ENCODE assay signal across 24 cellular contexts in genomic region chr15:73900129-73900712, GRCh38. TPM values are rescaled to one million over a fixed set of nuclear protein-coding genes. Genes with fewer than 3 reads are reported as not detected.
DNase-seq lines count a peak whose midpoint lies in the region; ATAC-seq and TF ChIP-seq lines count a peak whose summit lies in the region.
"Had no signal": no experiment of that assay in that cellular context is flagged by ENCODE, and none has a peak within 500 bp of the region (broad histone marks: within the 10 kb centered on the region; RNA-seq: fewer than 3 reads in every experiment).

No MANE protein-coding gene starts in this region.

- no peaks in the 10 kb centered on the region for H3K9me3 Mint-ChIP-seq in immature natural killer cell
- H3K9me3 Mint-ChIP-seq: activated B cell treated with CpG ODN at 0.5 μM for 24 hours; activated T-cell treated with anti-CD3 and anti-CD28 coated beads, Interleukin-2, amount 50 U/mL, for 72 hours; GM23338; naive B cell had no signal

- no peaks in the 10 kb centered on the region for H3K4me1 ChIP-seq in HEK293 (ENCODE audit: control insufficient read depth, insufficient read depth, low read length)
- no peaks in the 10 kb centered on the region for H3K4me1 ChIP-seq in foreskin keratinocyte
- H3K4me1 ChIP-seq: adrenal gland, parathyroid adenoma had no signal

- peak; percentile 80 for DNase-seq in AG10803 (ENCODE audit: low read depth)
- DNase-seq in SW480 (ENCODE audit: low spot score): peak; percentile 39
- no peak for DNase-seq in foreskin keratinocyte
- DNase-seq in immature natural killer cell: no peak
- DNase-seq in Kasumi-1 (lab: John Stamatoyannopoulos, UW): no peak
- DNase-seq: activated B cell treated with CpG ODN at 0.5 μM for 24 hours; activated CD8-positive, alpha-beta T cell treated with anti-CD3 and anti-CD28 coated beads, Interleukin-2, amount 10 ng/mL, durations not matched to agents 7 days and 5 days; activated T-cell treated with anti-CD3 and anti-CD28 coated beads, Interleukin-2, amount 50 U/mL, for 72 hours; glutamatergic neuron; naive B cell; NCI-H1092; NCI-H2107; NCI-H748 treated with DMSO at 0.1 percent for 48 hours; stimulated activated CD4-positive, alpha-beta T cell treated with anti-CD3 and anti-CD28 coated beads, Interleukin-2, amount 100 ng/mL, for 48 hours had no signal

- H3K9me3 ChIP-seq in HEK293 (ENCODE audit: control insufficient read depth, insufficient read depth, low read depth, low read length): no peaks in the 10 kb centered on the region
- H3K9me3 ChIP-seq: adrenal gland had no signal

- ATAC-seq in foreskin keratinocyte: peak; percentile 39
- ATAC-seq in GM21423 (IDR thresholded peaks at IDR 0.05; ENCODE audit: unreplicated experiment): no peak
- no peak for ATAC-seq in HG03039 (IDR thresholded peaks at IDR 0.05; ENCODE audit: unreplicated experiment)
- ATAC-seq: activated CD8-positive, alpha-beta T cell treated with anti-CD3 and anti-CD28 coated beads, Interleukin-2, amount 10 ng/mL, durations not matched to agents 7 days and 5 days; activated T-cell treated with anti-CD3 and anti-CD28 coated beads, Interleukin-2, amount 50 U/mL, for 72 hours; GM23338 had no signal

- CTCF ChIA-PET in HEK293 (lab: Yijun Ruan, JAX): interaction anchor here (0.7 to 4.8 kb wide), 5 partner anchors 10 to 625 kb away, joined by 3 to 88 read pairs (median 4); no protein-coding TSS in a partner anchor

- H3K27me3 ChIP-seq in foreskin keratinocyte: peaks cover 27% of the 10 kb centered on the region
- H3K27me3 ChIP-seq: adrenal gland had no signal

- no peak for TF ChIP-seq CTCF in AG10803 (conservative IDR thresholded peaks at IDR 0.05; ENCODE audit: low read length)
- TF ChIP-seq CTCF in HEK293 (tag by site-specific recombination; IDR thresholded peaks at IDR 0.05): no peak
- TF ChIP-seq CTCF in foreskin keratinocyte (conservative IDR thresholded peaks at IDR 0.05): no peak

- no peaks in the 10 kb centered on the region for H3K36me3 ChIP-seq in HEK293 (ENCODE audit: control insufficient read depth in 2 of 2, insufficient read depth in 1 of 2, low read length in 2 of 2)
- H3K36me3 ChIP-seq: adrenal gland had no signal

- H3K4me3 ChIP-seq in AG10803 (ENCODE audit: low read length) (no peak overlapping the region), HEK293 (ENCODE audit: low read depth, low read length) (no peak overlapping the region)
- H3K4me3 ChIP-seq: adrenal gland, GM23338 had no signal

- POLR2A ChIA-PET in HEK293 (lab: Yijun Ruan, JAX): no interaction called here

- H3K27ac ChIP-seq in HEK293 (ENCODE audit: extremely low read depth, low read depth, low read length): no peak overlapping the region
- no peak overlapping the region for H3K27ac ChIP-seq in foreskin keratinocyte
- H3K27ac ChIP-seq: adrenal gland, parathyroid adenoma had no signal

- H3K27me3 Mint-ChIP-seq in immature natural killer cell (ENCODE audit: low read depth in 3 of 3): peaks cover 0 to 2% (median under 1%) of the 10 kb centered on the region in 3 donors

- no peak overlapping the region for H3K4me3 Mint-ChIP-seq in immature natural killer cell
- H3K4me3 Mint-ChIP-seq: activated B cell treated with CpG ODN at 0.5 μM for 24 hours; activated CD8-positive, alpha-beta T cell treated with anti-CD3 and anti-CD28 coated beads, Interleukin-2, amount 10 ng/mL, durations not matched to agents 7 days and 5 days; activated T-cell treated with anti-CD3 and anti-CD28 coated beads, Interleukin-2, amount 50 U/mL, for 72 hours; GM23338; naive B cell had no signal

- H3K4me1 Mint-ChIP-seq in immature natural killer cell: no peaks in the 10 kb centered on the region
- H3K4me1 Mint-ChIP-seq: activated B cell treated with CpG ODN at 0.5 μM for 24 hours, naive B cell had no signal

- H3K36me3 Mint-ChIP-seq in immature natural killer cell: peaks cover 0 to 3% (median 0%) of the 10 kb centered on the region in 3 donors
- H3K36me3 Mint-ChIP-seq: naive B cell had no signal

- H3K27ac Mint-ChIP-seq in immature natural killer cell: no peak overlapping the region
- H3K27ac Mint-ChIP-seq: activated B cell treated with CpG ODN at 0.5 μM for 24 hours; activated CD8-positive, alpha-beta T cell treated with anti-CD3 and anti-CD28 coated beads, Interleukin-2, amount 10 ng/mL, durations not matched to agents 7 days and 5 days; activated T-cell treated with anti-CD3 and anti-CD28 coated beads, Interleukin-2, amount 50 U/mL, for 72 hours; GM23338; naive B cell had no signal

TF ChIP-seq in HEK293, 187 proteins besides CTCF, POLR2A, EP300 and RAD21:
- no peak for TF ChIP-seq ZNF133 (tag by site-specific recombination; IDR thresholded peaks at IDR 0.05)
- TF ChIP-seq ZIC2 (tag by site-specific recombination; IDR thresholded peaks at IDR 0.05): peak; percentile 75
TF ChIP-seq in HEK293: peak in this region for 1.

RNA-seq across cellular contexts. Expression of gene LOXL1, which starts 26.0 kb away (rescaled TPM):
- total RNA-seq in foreskin keratinocyte: 8.1 and 13.3 TPM in 2 replicates
- polyA plus RNA-seq in foreskin keratinocyte: 9.7 and 14.9 TPM in 2 replicates
- polyA plus RNA-seq in immature natural killer cell: 1 to 10 TPM in 1 of 3 donors, under 1 TPM in 1, not detected in 1; 0.98 to 1.1 TPM

RNA-seq across cellular contexts. Expression of gene TBC1D21, which starts 26.9 kb away (rescaled TPM):
- total RNA-seq in foreskin keratinocyte: not detected in 2 replicates
- polyA plus RNA-seq in foreskin keratinocyte (not detected in 2 replicates), immature natural killer cell (not detected)
- total RNA-seq: activated B cell treated with CpG ODN at 0.5 μM for 24 hours; activated CD8-positive, alpha-beta T cell treated with anti-CD3 and anti-CD28 coated beads, Interleukin-2, amount 10 ng/mL, durations not matched to agents 7 days and 5 days; activated T-cell treated with anti-CD3 and anti-CD28 coated beads, Interleukin-2, amount 50 U/mL, for 72 hours; adrenal gland; GM23338; lower leg skin; skeletal muscle tissue; subcutaneous adipose tissue; T-helper 1 cell treated with Interleukin-12 subunit alpha and Interleukin-12 subunit beta and Interleukin-4 antibody, amounts not matched to agents 30 ng/mL and 1 ng/mL, for 36 hours had no signal
- polyA plus RNA-seq: adrenal gland, GM23338 had no signal

Comparison
In these comparisons a context has a peak if more than half of its experiments do, and no peak if none do; other contexts are left out.
1. DNase-seq: peak in AG10803 (single experiment) and SW480 (single experiment); none in foreskin keratinocyte (0 of 2), immature natural killer cell (0 of 3) and Kasumi-1 (0 of 2).